ENCODE assay signal across 21 cellular contexts in genomic region chr11:84012171-84012826, GRCh38.
"Had no signal": no experiment of that assay in that cellular context is flagged by ENCODE, and none has a peak within 500 bp of the region (broad histone marks: within the 10 kb centered on the region; RNA-seq: fewer than 3 reads in every experiment).

No MANE protein-coding gene starts in this region.

- H3K36me3 ChIP-seq: esophagus squamous epithelium, heart left ventricle, spleen, stomach, thyroid gland, uterus had no signal

- H3K4me1 ChIP-seq: esophagus squamous epithelium, foreskin keratinocyte, thyroid gland, uterus had no signal

- H3K9me3 ChIP-seq: esophagus squamous epithelium, heart left ventricle, stomach, thyroid gland, uterus had no signal

- DNase-seq: activated CD4-positive, alpha-beta T cell treated with anti-CD3 and anti-CD28 coated beads, Interleukin-2, amount 10 ng/mL, durations not matched to agents 24 days and 14 days; activated CD4-positive, CD25-positive, alpha-beta regulatory T cell; activated CD8-positive, alpha-beta memory T cell treated with anti-CD3 and anti-CD28 coated beads, Interleukin-2, amount 50 U/mL, for 4 hours; activated CD8-positive, alpha-beta T cell treated with anti-CD3 and anti-CD28 coated beads, Interleukin-2, amount 10 ng/mL, durations not matched to agents 7 days and 5 days; activated gamma-delta T cell; activated T-cell treated with anti-CD3 and anti-CD28 coated beads, Interleukin-2, amount 50 U/mL, for 48 hours; amygdala; cortex of kidney; effector CD8-positive, alpha-beta T cell; esophagus squamous epithelium; foreskin keratinocyte; heart left ventricle; immature natural killer cell; left colon; nucleus accumbens; right cardiac atrium; spleen; stomach; thyroid gland; uterus had no signal

- H3K27ac ChIP-seq: esophagus squamous epithelium, foreskin keratinocyte, thyroid gland, uterus had no signal

- H3K27me3 ChIP-seq: esophagus squamous epithelium, foreskin keratinocyte, heart left ventricle, spleen, stomach, thyroid gland, uterus had no signal

- H3K4me3 ChIP-seq: esophagus squamous epithelium, heart left ventricle, spleen, stomach, thyroid gland, uterus had no signal

- ATAC-seq: activated CD8-positive, alpha-beta T cell treated with anti-CD3 and anti-CD28 coated beads, Interleukin-2, amount 10 ng/mL, durations not matched to agents 7 days and 5 days; activated naive CD4-positive, alpha-beta T cell treated with anti-CD3 and anti-CD28 coated beads, Interleukin-2, amount 50 U/mL, for 72 hours; foreskin keratinocyte; left colon had no signal
